ENCODE assay signal across 20 cellular contexts in the genomic region with DNA sequence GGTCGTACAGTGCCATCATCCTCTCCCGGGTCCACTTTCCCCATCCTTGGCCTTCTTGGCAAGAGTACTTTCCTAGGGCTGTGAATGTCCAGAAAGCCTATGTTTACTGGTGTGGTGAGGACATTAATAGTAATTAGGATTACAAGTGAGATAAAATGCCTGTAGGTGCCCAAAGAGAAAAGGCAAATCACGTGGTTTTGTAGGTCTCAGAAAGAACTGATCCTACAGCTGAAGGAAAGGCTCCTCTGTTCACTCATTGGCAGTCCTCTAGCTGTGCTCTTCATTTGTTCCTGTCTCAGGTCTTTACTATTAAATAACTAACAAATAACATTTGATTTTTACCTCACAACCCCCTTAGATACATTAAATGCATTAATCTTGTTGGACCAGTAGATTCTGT.
DNase-seq lines count a peak whose midpoint lies in the region; ATAC-seq, FAIRE-seq and TF ChIP-seq lines count a peak whose summit lies in the region.
"Had no signal": no experiment of that assay in that cellular context is flagged by ENCODE, and none has a peak within 500 bp of the region (broad histone marks: within the 10 kb centered on the region; RNA-seq: fewer than 3 reads in every experiment).

No MANE protein-coding gene starts in this region.

- H3K79me2 ChIP-seq in GM23248 (ENCODE audit: insufficient read depth), result no peaks in the 10 kb centered on the region

- H3K9me3 ChIP-seq in endodermal cell (ENCODE audit: control insufficient read depth, low read length) (no peaks in the 10 kb centered on the region), GM23248 (ENCODE audit: low read depth) (no peaks in the 10 kb centered on the region)
- H3K9me3 ChIP-seq: BLaER1, Caco-2 had no signal

- H3K27me3 ChIP-seq in endodermal cell (ENCODE audit: control insufficient read depth, insufficient read depth, low read length, poor library complexity, severe bottlenecking) (no peaks in the 10 kb centered on the region), GM23248 (replicated peaks; ENCODE audit: insufficient read depth) (no peaks in the 10 kb centered on the region)
- H3K27me3 ChIP-seq: BLaER1 had no signal

- FAIRE-seq in GM19239 (lab: Jason Lieb, UNC), result peak; percentile 76
- FAIRE-seq: A204.1, G401.6, H1 had no signal

- H3K9me3 Mint-ChIP-seq in activated CD4-positive, alpha-beta T cell treated with anti-CD3 and anti-CD28 coated beads, Interleukin-2, amount 10 ng/mL, durations not matched to agents 7 days and 5 days, result peaks cover 6% of the 10 kb centered on the region
- peaks cover 16% of the 10 kb centered on the region for H3K9me3 Mint-ChIP-seq in activated CD4-positive, alpha-beta T cell treated with anti-CD3 and anti-CD28 coated beads, Interleukin-2, amount 10 ng/mL, durations not matched to agents 24 days and 14 days
- H3K9me3 Mint-ChIP-seq in endodermal cell, result peaks cover 3% of the 10 kb centered on the region
- H3K9me3 Mint-ChIP-seq: CD8-positive, alpha-beta T cell had no signal

- peaks cover under 1% of the 10 kb centered on the region for H3K4me1 Mint-ChIP-seq in activated CD4-positive, alpha-beta T cell treated with anti-CD3 and anti-CD28 coated beads, Interleukin-2, amount 10 ng/mL, durations not matched to agents 7 days and 5 days
- peaks cover 10% of the 10 kb centered on the region for H3K4me1 Mint-ChIP-seq in activated CD4-positive, alpha-beta T cell treated with anti-CD3 and anti-CD28 coated beads, Interleukin-2, amount 10 ng/mL, durations not matched to agents 24 days and 14 days
- no peaks in the 10 kb centered on the region for H3K4me1 Mint-ChIP-seq in endodermal cell
- H3K4me1 Mint-ChIP-seq: B cell; CD4-positive, CD25-positive, alpha-beta regulatory T cell had no signal

- H3K4me1 ChIP-seq in endodermal cell (ENCODE audit: control insufficient read depth, insufficient read depth, low read length), result no peaks in the 10 kb centered on the region
- no peaks in the 10 kb centered on the region for H3K4me1 ChIP-seq in GM23248 (ENCODE audit: insufficient read depth)
- H3K4me1 ChIP-seq: BLaER1, Caco-2 had no signal

- peak overlapping the region; percentile 54 for H3K27ac Mint-ChIP-seq in activated CD4-positive, alpha-beta T cell treated with anti-CD3 and anti-CD28 coated beads, Interleukin-2, amount 10 ng/mL, durations not matched to agents 7 days and 5 days
- no peak overlapping the region for H3K27ac Mint-ChIP-seq in activated CD4-positive, alpha-beta T cell treated with anti-CD3 and anti-CD28 coated beads, Interleukin-2, amount 10 ng/mL, durations not matched to agents 24 days and 14 days
- H3K27ac Mint-ChIP-seq in endodermal cell, result no peak overlapping the region
- H3K27ac Mint-ChIP-seq: B cell; CD4-positive, CD25-positive, alpha-beta regulatory T cell; CD8-positive, alpha-beta T cell had no signal

- H4K20me1 ChIP-seq in GM23248 (ENCODE audit: insufficient read depth), result no peaks in the 10 kb centered on the region
- H4K20me1 ChIP-seq: BLaER1 had no signal

- CTCF ChIA-PET in activated CD4-positive, alpha-beta T cell treated with anti-CD3 and anti-CD28 coated beads, Interleukin-2, amount 10 ng/mL, durations not matched to agents 7 days and 5 days (lab: Charles Lee), result no interaction called here

- intact Hi-C loops in activated CD4-positive, alpha-beta T cell treated with anti-CD3 and anti-CD28 coated beads, Interleukin-2, amount 10 ng/mL, durations not matched to agents 24 days and 14 days (cut with micrococcal nuclease), result no loop called here

- no peak overlapping the region for H3K4me2 ChIP-seq in GM23248 (ENCODE audit: unreplicated experiment)
- H3K4me2 ChIP-seq: BLaER1 had no signal

- POLR2A ChIA-PET in activated CD4-positive, alpha-beta T cell treated with anti-CD3 and anti-CD28 coated beads, Interleukin-2, amount 10 ng/mL, durations not matched to agents 7 days and 5 days (lab: Charles Lee), result no interaction called here

- H3K36me3 Mint-ChIP-seq in activated CD4-positive, alpha-beta T cell treated with anti-CD3 and anti-CD28 coated beads, Interleukin-2, amount 10 ng/mL, durations not matched to agents 7 days and 5 days (ENCODE audit: low read depth), result peaks cover 2% of the 10 kb centered on the region
- H3K36me3 Mint-ChIP-seq in activated CD4-positive, alpha-beta T cell treated with anti-CD3 and anti-CD28 coated beads, Interleukin-2, amount 10 ng/mL, durations not matched to agents 24 days and 14 days (ENCODE audit: low read depth), result peaks cover 3% of the 10 kb centered on the region
- peaks cover 2% of the 10 kb centered on the region for H3K36me3 Mint-ChIP-seq in endodermal cell (ENCODE audit: low read depth)
- H3K36me3 Mint-ChIP-seq: CD4-positive, CD25-positive, alpha-beta regulatory T cell; CD8-positive, alpha-beta T cell had no signal

- H3K27ac ChIP-seq in endodermal cell (ENCODE audit: low read depth, low read length) (no peak overlapping the region), GM23248 (no peak overlapping the region)
- H3K27ac ChIP-seq: 22Rv1, BLaER1, C4-2B had no signal

- H3K9me2 ChIP-seq in GM23248 (ENCODE audit: insufficient read depth), result no peaks in the 10 kb centered on the region

- H3K4me3 Mint-ChIP-seq in activated CD4-positive, alpha-beta T cell treated with anti-CD3 and anti-CD28 coated beads, Interleukin-2, amount 10 ng/mL, durations not matched to agents 7 days and 5 days, result no peak overlapping the region
- H3K4me3 Mint-ChIP-seq in activated CD4-positive, alpha-beta T cell treated with anti-CD3 and anti-CD28 coated beads, Interleukin-2, amount 10 ng/mL, durations not matched to agents 24 days and 14 days, result no peak overlapping the region
- H3K4me3 Mint-ChIP-seq in endodermal cell, result no peak overlapping the region
- H3K4me3 Mint-ChIP-seq: B cell; CD4-positive, CD25-positive, alpha-beta regulatory T cell; CD8-positive, alpha-beta T cell had no signal

- ATAC-seq in HG03354 (IDR thresholded peaks at IDR 0.05; ENCODE audit: poor library complexity, severe bottlenecking, unreplicated experiment), result peak; percentile 60
- ATAC-seq: CD8-positive, alpha-beta T cell had no signal

- no peak for TF ChIP-seq CTCF in endodermal cell (conservative IDR thresholded peaks at IDR 0.05)

- H3K4me3 ChIP-seq in endodermal cell (ENCODE audit: low read length), result no peak overlapping the region
- H3K4me3 ChIP-seq in GM23248, result no peak overlapping the region
- H3K4me3 ChIP-seq: BLaER1 had no signal

- WGBS in endodermal cell (ENCODE audit: insufficient coverage in 1 of 2, insufficient read length in 1 of 2), 2 experiments, result 89 to 94% methylated on average over 1 to 3 of the region's 3 CpGs
- 97 to 100% methylated on average over 3 of the region's 3 CpGs for WGBS in GM23248 (ENCODE audit: low coverage in 1 of 2, low lambda C conversion rate in 2 of 2, missing lambda C conversion rate in 2 of 2), 2 experiments

- H3F3A ChIP-seq in GM23248 (ENCODE audit: insufficient read depth), result no peaks in the 10 kb centered on the region

- DNase-seq in activated CD4-positive, alpha-beta T cell treated with anti-CD3 and anti-CD28 coated beads, Interleukin-2, amount 10 ng/mL, durations not matched to agents 7 days and 5 days, result no peak
- no peak for DNase-seq in activated CD4-positive, alpha-beta T cell treated with anti-CD3 and anti-CD28 coated beads, Interleukin-2, amount 10 ng/mL, durations not matched to agents 24 days and 14 days
- DNase-seq in GM19239 (ENCODE audit: insufficient read length, low spot score) (no peak), endodermal cell (no peak), GM23248 (no peak)
- DNase-seq: Caco-2; CD4-positive, CD25-positive, alpha-beta regulatory T cell; CD8-positive, alpha-beta T cell; DMS153; DND-41; H7; HCEC 1CT had no signal

- H3K9ac ChIP-seq in endodermal cell (ENCODE audit: extremely low read depth, low read length, poor library complexity, severe bottlenecking) (no peak overlapping the region), GM23248 (no peak overlapping the region)
- H3K9ac ChIP-seq: BLaER1 had no signal

- in situ Hi-C loops in GM23248 (cut with MboI), result no loop called here

- no peaks in the 10 kb centered on the region for H3K27me3 Mint-ChIP-seq in activated CD4-positive, alpha-beta T cell treated with anti-CD3 and anti-CD28 coated beads, Interleukin-2, amount 10 ng/mL, durations not matched to agents 7 days and 5 days
- H3K27me3 Mint-ChIP-seq in activated CD4-positive, alpha-beta T cell treated with anti-CD3 and anti-CD28 coated beads, Interleukin-2, amount 10 ng/mL, durations not matched to agents 24 days and 14 days, result no peaks in the 10 kb centered on the region
- no peaks in the 10 kb centered on the region for H3K27me3 Mint-ChIP-seq in endodermal cell (ENCODE audit: insufficient read depth)
- H3K27me3 Mint-ChIP-seq: B cell; CD4-positive, CD25-positive, alpha-beta regulatory T cell had no signal

- H3K36me3 ChIP-seq in endodermal cell (ENCODE audit: control insufficient read depth, insufficient read depth, low read length), result no peaks in the 10 kb centered on the region
- no peaks in the 10 kb centered on the region for H3K36me3 ChIP-seq in GM23248 (ENCODE audit: low read depth)
- H3K36me3 ChIP-seq: BLaER1 had no signal

- H2AFZ ChIP-seq in GM23248, result no peak overlapping the region
